In the genomic region with DNA sequence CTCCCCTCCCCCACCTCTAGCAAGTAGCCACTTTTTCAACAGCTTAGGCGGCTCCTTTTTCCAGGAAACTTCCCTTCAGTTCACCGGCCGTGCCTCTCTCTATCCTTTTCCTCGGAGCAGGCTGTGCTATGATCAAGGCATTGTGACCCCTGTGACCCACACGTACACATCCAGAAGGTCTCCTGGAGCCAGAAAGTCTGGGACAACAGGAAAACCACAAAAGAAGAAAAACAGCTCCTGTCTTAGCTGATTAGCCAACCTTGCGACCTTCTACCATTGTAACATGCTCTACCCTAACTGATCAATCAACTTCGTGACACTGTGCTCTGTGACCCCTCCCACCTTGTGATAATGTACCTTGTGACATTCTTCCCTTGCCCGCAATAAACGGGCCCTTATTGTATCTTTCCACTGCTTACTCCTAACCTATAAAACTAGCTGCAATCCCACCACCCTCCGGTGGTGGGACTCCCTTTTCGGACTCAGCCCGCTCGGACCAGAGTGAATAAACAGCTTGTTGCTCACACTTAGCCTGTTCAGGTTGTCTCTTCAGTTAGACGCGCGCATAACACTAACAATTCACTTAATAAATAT, we compare ENCODE assay signal across 1 cellular context.
TF ChIP-seq lines count a peak whose summit lies in the region.

No MANE protein-coding gene starts in this region.

TF ChIP-seq in K562, 482 proteins besides CTCF, POLR2A, EP300 and RAD21 (continued from another document and continues in another):
- TF ChIP-seq, protein P1, sequence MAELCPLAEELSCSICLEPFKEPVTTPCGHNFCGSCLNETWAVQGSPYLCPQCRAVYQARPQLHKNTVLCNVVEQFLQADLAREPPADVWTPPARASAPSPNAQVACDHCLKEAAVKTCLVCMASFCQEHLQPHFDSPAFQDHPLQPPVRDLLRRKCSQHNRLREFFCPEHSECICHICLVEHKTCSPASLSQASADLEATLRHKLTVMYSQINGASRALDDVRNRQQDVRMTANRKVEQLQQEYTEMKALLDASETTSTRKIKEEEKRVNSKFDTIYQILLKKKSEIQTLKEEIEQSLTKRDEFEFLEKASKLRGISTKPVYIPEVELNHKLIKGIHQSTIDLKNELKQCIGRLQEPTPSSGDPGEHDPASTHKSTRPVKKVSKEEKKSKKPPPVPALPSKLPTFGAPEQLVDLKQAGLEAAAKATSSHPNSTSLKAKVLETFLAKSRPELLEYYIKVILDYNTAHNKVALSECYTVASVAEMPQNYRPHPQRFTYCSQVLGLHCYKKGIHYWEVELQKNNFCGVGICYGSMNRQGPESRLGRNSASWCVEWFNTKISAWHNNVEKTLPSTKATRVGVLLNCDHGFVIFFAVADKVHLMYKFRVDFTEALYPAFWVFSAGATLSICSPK (IDR thresholded peaks at IDR 0.05; ENCODE audit: borderline replicate concordance) = no peak
- no peak for TF ChIP-seq HOXB6 (CRISPR knock-in tag; IDR thresholded peaks at IDR 0.05; ENCODE audit: borderline replicate concordance)
- TF ChIP-seq CBFB (CRISPR knock-in tag; IDR thresholded peaks at IDR 0.05) = peak; percentile 61; the same call in 1 of the 2 replicates
- TF ChIP-seq RFX1 (IDR thresholded peaks at IDR 0.05) = no peak
- no peak for TF ChIP-seq RBM25 (IDR thresholded peaks at IDR 0.05; ENCODE audit: low read depth, low read length, severe bottlenecking)
- TF ChIP-seq, protein P2, sequence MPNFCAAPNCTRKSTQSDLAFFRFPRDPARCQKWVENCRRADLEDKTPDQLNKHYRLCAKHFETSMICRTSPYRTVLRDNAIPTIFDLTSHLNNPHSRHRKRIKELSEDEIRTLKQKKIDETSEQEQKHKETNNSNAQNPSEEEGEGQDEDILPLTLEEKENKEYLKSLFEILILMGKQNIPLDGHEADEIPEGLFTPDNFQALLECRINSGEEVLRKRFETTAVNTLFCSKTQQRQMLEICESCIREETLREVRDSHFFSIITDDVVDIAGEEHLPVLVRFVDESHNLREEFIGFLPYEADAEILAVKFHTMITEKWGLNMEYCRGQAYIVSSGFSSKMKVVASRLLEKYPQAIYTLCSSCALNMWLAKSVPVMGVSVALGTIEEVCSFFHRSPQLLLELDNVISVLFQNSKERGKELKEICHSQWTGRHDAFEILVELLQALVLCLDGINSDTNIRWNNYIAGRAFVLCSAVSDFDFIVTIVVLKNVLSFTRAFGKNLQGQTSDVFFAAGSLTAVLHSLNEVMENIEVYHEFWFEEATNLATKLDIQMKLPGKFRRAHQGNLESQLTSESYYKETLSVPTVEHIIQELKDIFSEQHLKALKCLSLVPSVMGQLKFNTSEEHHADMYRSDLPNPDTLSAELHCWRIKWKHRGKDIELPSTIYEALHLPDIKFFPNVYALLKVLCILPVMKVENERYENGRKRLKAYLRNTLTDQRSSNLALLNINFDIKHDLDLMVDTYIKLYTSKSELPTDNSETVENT (CRISPR knock-in tag; IDR thresholded peaks at IDR 0.05) = 0 out of 2 replicates have a peak, but pooled peaks have one; percentile 27
- TF ChIP-seq ZNF324 (CRISPR knock-in tag; IDR thresholded peaks at IDR 0.05) = no peak
- TF ChIP-seq RBM14 (IDR thresholded peaks at IDR 0.05; ENCODE audit: borderline replicate concordance, insufficient read depth, low read depth, low read length) = no peak
- TF ChIP-seq ZNF263 (CRISPR knock-in tag; IDR thresholded peaks at IDR 0.05; ENCODE audit: borderline replicate concordance) = no peak
- TF ChIP-seq, protein P3, sequence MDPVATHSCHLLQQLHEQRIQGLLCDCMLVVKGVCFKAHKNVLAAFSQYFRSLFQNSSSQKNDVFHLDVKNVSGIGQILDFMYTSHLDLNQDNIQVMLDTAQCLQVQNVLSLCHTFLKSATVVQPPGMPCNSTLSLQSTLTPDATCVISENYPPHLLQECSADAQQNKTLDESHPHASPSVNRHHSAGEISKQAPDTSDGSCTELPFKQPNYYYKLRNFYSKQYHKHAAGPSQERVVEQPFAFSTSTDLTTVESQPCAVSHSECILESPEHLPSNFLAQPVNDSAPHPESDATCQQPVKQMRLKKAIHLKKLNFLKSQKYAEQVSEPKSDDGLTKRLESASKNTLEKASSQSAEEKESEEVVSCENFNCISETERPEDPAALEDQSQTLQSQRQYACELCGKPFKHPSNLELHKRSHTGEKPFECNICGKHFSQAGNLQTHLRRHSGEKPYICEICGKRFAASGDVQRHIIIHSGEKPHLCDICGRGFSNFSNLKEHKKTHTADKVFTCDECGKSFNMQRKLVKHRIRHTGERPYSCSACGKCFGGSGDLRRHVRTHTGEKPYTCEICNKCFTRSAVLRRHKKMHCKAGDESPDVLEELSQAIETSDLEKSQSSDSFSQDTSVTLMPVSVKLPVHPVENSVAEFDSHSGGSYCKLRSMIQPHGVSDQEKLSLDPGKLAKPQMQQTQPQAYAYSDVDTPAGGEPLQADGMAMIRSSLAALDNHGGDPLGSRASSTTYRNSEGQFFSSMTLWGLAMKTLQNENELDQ (CRISPR knock-in tag; IDR thresholded peaks at IDR 0.05; ENCODE audit: borderline replicate concordance) = no peak
- TF ChIP-seq, protein P4, sequence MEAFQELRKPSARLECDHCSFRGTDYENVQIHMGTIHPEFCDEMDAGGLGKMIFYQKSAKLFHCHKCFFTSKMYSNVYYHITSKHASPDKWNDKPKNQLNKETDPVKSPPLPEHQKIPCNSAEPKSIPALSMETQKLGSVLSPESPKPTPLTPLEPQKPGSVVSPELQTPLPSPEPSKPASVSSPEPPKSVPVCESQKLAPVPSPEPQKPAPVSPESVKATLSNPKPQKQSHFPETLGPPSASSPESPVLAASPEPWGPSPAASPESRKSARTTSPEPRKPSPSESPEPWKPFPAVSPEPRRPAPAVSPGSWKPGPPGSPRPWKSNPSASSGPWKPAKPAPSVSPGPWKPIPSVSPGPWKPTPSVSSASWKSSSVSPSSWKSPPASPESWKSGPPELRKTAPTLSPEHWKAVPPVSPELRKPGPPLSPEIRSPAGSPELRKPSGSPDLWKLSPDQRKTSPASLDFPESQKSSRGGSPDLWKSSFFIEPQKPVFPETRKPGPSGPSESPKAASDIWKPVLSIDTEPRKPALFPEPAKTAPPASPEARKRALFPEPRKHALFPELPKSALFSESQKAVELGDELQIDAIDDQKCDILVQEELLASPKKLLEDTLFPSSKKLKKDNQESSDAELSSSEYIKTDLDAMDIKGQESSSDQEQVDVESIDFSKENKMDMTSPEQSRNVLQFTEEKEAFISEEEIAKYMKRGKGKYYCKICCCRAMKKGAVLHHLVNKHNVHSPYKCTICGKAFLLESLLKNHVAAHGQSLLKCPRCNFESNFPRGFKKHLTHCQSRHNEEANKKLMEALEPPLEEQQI (IDR thresholded peaks at IDR 0.05) = no peak; the same call in none of the 2 replicates
- TF ChIP-seq, protein P5, sequence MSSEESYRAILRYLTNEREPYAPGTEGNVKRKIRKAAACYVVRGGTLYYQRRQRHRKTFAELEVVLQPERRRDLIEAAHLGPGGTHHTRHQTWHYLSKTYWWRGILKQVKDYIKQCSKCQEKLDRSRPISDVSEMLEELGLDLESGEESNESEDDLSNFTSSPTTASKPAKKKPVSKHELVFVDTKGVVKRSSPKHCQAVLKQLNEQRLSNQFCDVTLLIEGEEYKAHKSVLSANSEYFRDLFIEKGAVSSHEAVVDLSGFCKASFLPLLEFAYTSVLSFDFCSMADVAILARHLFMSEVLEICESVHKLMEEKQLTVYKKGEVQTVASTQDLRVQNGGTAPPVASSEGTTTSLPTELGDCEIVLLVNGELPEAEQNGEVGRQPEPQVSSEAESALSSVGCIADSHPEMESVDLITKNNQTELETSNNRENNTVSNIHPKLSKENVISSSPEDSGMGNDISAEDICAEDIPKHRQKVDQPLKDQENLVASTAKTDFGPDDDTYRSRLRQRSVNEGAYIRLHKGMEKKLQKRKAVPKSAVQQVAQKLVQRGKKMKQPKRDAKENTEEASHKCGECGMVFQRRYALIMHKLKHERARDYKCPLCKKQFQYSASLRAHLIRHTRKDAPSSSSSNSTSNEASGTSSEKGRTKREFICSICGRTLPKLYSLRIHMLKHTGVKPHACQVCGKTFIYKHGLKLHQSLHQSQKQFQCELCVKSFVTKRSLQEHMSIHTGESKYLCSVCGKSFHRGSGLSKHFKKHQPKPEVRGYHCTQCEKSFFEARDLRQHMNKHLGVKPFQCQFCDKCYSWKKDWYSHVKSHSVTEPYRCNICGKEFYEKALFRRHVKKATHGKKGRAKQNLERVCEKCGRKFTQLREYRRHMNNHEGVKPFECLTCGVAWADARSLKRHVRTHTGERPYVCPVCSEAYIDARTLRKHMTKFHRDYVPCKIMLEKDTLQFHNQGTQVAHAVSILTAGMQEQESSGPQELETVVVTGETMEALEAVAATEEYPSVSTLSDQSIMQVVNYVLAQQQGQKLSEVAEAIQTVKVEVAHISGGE (CRISPR knock-in tag; IDR thresholded peaks at IDR 0.05) = peak in 1 of 3 experiments; percentile 70; a peak in 1 of 6 replicates
- TF ChIP-seq ZNF583 (CRISPR knock-in tag; IDR thresholded peaks at IDR 0.05) = no peak
- TF ChIP-seq, protein P6, sequence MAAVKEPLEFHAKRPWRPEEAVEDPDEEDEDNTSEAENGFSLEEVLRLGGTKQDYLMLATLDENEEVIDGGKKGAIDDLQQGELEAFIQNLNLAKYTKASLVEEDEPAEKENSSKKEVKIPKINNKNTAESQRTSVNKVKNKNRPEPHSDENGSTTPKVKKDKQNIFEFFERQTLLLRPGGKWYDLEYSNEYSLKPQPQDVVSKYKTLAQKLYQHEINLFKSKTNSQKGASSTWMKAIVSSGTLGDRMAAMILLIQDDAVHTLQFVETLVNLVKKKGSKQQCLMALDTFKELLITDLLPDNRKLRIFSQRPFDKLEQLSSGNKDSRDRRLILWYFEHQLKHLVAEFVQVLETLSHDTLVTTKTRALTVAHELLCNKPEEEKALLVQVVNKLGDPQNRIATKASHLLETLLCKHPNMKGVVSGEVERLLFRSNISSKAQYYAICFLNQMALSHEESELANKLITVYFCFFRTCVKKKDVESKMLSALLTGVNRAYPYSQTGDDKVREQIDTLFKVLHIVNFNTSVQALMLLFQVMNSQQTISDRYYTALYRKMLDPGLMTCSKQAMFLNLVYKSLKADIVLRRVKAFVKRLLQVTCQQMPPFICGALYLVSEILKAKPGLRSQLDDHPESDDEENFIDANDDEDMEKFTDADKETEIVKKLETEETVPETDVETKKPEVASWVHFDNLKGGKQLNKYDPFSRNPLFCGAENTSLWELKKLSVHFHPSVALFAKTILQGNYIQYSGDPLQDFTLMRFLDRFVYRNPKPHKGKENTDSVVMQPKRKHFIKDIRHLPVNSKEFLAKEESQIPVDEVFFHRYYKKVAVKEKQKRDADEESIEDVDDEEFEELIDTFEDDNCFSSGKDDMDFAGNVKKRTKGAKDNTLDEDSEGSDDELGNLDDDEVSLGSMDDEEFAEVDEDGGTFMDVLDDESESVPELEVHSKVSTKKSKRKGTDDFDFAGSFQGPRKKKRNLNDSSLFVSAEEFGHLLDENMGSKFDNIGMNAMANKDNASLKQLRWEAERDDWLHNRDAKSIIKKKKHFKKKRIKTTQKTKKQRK (IDR thresholded peaks at IDR 0.05; ENCODE audit: borderline replicate concordance, low read depth, low read length) = no peak
- no peak for TF ChIP-seq POLR2H (tag; IDR thresholded peaks at IDR 0.05; ENCODE audit: low read depth)
- peak; percentile 91 for TF ChIP-seq GTF2E2 (tag; IDR thresholded peaks at IDR 0.05)
- TF ChIP-seq TAF15 (IDR thresholded peaks at IDR 0.05; ENCODE audit: low read depth, low read length) = no peak
- TF ChIP-seq ZNF75A (CRISPR knock-in tag; IDR thresholded peaks at IDR 0.05) = no peak
- no peak for TF ChIP-seq SLC30A9 (CRISPR knock-in tag; IDR thresholded peaks at IDR 0.05)
- TF ChIP-seq, protein P7, sequence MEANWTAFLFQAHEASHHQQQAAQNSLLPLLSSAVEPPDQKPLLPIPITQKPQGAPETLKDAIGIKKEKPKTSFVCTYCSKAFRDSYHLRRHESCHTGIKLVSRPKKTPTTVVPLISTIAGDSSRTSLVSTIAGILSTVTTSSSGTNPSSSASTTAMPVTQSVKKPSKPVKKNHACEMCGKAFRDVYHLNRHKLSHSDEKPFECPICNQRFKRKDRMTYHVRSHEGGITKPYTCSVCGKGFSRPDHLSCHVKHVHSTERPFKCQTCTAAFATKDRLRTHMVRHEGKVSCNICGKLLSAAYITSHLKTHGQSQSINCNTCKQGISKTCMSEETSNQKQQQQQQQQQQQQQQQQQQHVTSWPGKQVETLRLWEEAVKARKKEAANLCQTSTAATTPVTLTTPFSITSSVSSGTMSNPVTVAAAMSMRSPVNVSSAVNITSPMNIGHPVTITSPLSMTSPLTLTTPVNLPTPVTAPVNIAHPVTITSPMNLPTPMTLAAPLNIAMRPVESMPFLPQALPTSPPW (CRISPR knock-in tag; IDR thresholded peaks at IDR 0.05) = peak; percentile 57
- TF ChIP-seq CAMTA2 (CRISPR knock-in tag; conservative IDR thresholded peaks at IDR 0.05) = no peak
- TF ChIP-seq TRIM28 (IDR thresholded peaks at IDR 0.05) = peak; percentile 19; the same call in 1 of the 2 replicates
- TF ChIP-seq RB1 (IDR thresholded peaks at IDR 0.05; ENCODE audit: low read depth) = peak; percentile 55; the same call in 1 of the 2 replicates
- TF ChIP-seq PRMT5 (CRISPR knock-in tag; IDR thresholded peaks at IDR 0.05) = no peak
- TF ChIP-seq NEUROD1 (IDR thresholded peaks at IDR 0.05; ENCODE audit: borderline replicate concordance, low read depth, low read length, partially characterized antibody) = peak; percentile 56
- TF ChIP-seq ZNF507 (tag; conservative IDR thresholded peaks at IDR 0.05) = no peak
- peak; percentile 60 for TF ChIP-seq FOSL1 (tag; conservative IDR thresholded peaks at IDR 0.05)
- TF ChIP-seq, protein P8, sequence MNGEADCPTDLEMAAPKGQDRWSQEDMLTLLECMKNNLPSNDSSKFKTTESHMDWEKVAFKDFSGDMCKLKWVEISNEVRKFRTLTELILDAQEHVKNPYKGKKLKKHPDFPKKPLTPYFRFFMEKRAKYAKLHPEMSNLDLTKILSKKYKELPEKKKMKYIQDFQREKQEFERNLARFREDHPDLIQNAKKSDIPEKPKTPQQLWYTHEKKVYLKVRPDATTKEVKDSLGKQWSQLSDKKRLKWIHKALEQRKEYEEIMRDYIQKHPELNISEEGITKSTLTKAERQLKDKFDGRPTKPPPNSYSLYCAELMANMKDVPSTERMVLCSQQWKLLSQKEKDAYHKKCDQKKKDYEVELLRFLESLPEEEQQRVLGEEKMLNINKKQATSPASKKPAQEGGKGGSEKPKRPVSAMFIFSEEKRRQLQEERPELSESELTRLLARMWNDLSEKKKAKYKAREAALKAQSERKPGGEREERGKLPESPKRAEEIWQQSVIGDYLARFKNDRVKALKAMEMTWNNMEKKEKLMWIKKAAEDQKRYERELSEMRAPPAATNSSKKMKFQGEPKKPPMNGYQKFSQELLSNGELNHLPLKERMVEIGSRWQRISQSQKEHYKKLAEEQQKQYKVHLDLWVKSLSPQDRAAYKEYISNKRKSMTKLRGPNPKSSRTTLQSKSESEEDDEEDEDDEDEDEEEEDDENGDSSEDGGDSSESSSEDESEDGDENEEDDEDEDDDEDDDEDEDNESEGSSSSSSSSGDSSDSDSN (IDR thresholded peaks at IDR 0.05; ENCODE audit: borderline replicate concordance in 1 of 2, low read depth in 2 of 2, low read length in 2 of 2) = peak in 1 of 2 experiments; percentile 61; a peak in 1 of 4 replicates
- TF ChIP-seq, protein P9, sequence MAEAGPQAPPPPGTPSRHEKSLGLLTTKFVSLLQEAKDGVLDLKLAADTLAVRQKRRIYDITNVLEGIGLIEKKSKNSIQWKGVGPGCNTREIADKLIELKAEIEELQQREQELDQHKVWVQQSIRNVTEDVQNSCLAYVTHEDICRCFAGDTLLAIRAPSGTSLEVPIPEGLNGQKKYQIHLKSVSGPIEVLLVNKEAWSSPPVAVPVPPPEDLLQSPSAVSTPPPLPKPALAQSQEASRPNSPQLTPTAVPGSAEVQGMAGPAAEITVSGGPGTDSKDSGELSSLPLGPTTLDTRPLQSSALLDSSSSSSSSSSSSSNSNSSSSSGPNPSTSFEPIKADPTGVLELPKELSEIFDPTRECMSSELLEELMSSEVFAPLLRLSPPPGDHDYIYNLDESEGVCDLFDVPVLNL (CRISPR knock-in tag; IDR thresholded peaks at IDR 0.05; ENCODE audit: low read depth) = no peak
- peak; percentile 46; the same call in 1 of the 2 replicates for TF ChIP-seq SMAD3 (CRISPR knock-in tag; conservative IDR thresholded peaks at IDR 0.05)
- peak; percentile 93 for TF ChIP-seq TCF7 (IDR thresholded peaks at IDR 0.05; ENCODE audit: borderline replicate concordance)
- peak; percentile 92 to 93 for TF ChIP-seq FOXK2 (conservative IDR thresholded peaks at IDR 0.05 in 1 of 2, IDR thresholded peaks at IDR 0.05 in 1 of 2; ENCODE audit: low read depth in 2 of 2)
- peak; percentile 82 for TF ChIP-seq TAL1 (IDR thresholded peaks at IDR 0.05)
